In the genomic region with DNA sequence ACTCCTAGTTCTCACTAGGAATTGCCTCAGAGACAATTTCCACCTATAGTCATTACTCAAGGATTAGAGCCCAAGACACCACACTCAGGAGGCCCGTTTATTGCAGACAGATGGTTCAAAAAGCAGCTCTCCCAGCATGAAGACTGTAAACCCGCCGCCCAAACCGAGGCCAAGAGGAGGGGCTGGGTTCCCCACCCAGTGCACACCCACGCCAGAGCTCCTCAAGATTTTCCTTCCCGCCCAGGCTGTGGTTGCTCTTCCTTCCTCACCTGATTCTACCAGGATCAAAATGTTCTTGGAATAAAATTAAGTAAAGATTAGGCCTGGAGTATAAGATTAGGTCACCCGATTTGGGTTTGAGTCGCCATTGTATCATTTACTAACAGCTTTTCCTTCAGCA, we compare ENCODE assay signal across 20 cellular contexts.
DNase-seq lines count a peak whose midpoint lies in the region; ATAC-seq and TF ChIP-seq lines count a peak whose summit lies in the region.
"Had no signal": no experiment of that assay in that cellular context is flagged by ENCODE, and none has a peak within 500 bp of the region (broad histone marks: within the 10 kb centered on the region; RNA-seq: fewer than 3 reads in every experiment).

No MANE protein-coding gene starts in this region.

- TF ChIP-seq CTCF in left ventricle myocardium inferior (IDR thresholded peaks at IDR 0.05; ENCODE audit: borderline replicate concordance) (no peak), right atrium auricular region (IDR thresholded peaks at IDR 0.05) (no peak), WTC11 (IDR thresholded peaks at IDR 0.05) (no peak), nephron progenitor cell (IDR thresholded peaks at IDR 0.05) (no peak), transverse colon (IDR thresholded peaks at IDR 0.05) (no peak)

- in situ Hi-C loops in transverse colon (cut with MboI; ENCODE audit: low pct_ligation_motif_present in 1 of 4, low pct_unique_long_range_greater_than_20kb in 1 of 4, low sequenced_read_pairs in 3 of 4) = no loop called here

- 36 to 76% methylated on average over 2 to 8 of the region's 8 CpGs for WGBS in transverse colon (ENCODE audit: low coverage in 1 of 2), 2 donors
- 93% methylated on average over 8 of the region's 8 CpGs for WGBS in aorta, 2 donors

- intact Hi-C loops in left ventricle myocardium inferior (cut with micrococcal nuclease) = no loop called here
- intact Hi-C loops in transverse colon (cut with DNase I; ENCODE audit: low total_unique reads) = no loop called here
- intact Hi-C loops in aorta (cut with DNase I) = no loop called here

- H3K9me3 ChIP-seq in left ventricle myocardium inferior (replicated peaks) = no peaks in the 10 kb centered on the region
- H3K9me3 ChIP-seq in right atrium auricular region = no peaks in the 10 kb centered on the region
- H3K9me3 ChIP-seq in transverse colon = no peaks in the 10 kb centered on the region
- H3K9me3 ChIP-seq in aorta (ENCODE audit: control insufficient read depth, low read length) = no peaks in the 10 kb centered on the region
- H3K9me3 ChIP-seq: BE2C had no signal

- peak overlapping the region; percentile 66 for H3K27ac ChIP-seq in left ventricle myocardium inferior (replicated peaks)
- peak overlapping the region in 1 of 2 donors; percentile 24 for H3K27ac ChIP-seq in right atrium auricular region
- peak overlapping the region; percentile 67 to 83 (median 76) for H3K27ac ChIP-seq in transverse colon
- H3K27ac ChIP-seq in aorta (ENCODE audit: low read depth in 1 of 2, low read length in 2 of 2) = no peak overlapping the region
- H3K27ac ChIP-seq: HL-60, KMS-11 had no signal

- H3K4me1 ChIP-seq in left ventricle myocardium inferior (peaks cover 12% of the 10 kb centered on the region), right atrium auricular region (peaks cover 0 to 5% of the 10 kb centered on the region in 2 donors), transverse colon (peaks cover 0 to 43% (median 15%) of the 10 kb centered on the region in 4 donors), aorta (ENCODE audit: control insufficient read depth in 1 of 2, insufficient read depth in 2 of 2, low read length in 2 of 2) (peaks cover 0 to 3% of the 10 kb centered on the region in 2 donors)

- no peak for TF ChIP-seq POLR2A in transverse colon (IDR thresholded peaks at IDR 0.05)

- H3K36me3 ChIP-seq in left ventricle myocardium inferior (no peaks in the 10 kb centered on the region), right atrium auricular region (no peaks in the 10 kb centered on the region), transverse colon (no peaks in the 10 kb centered on the region), aorta (ENCODE audit: control insufficient read depth in 1 of 2, insufficient read depth in 2 of 2, low read length in 1 of 2) (peaks cover 0 to 1% of the 10 kb centered on the region in 2 donors)
- H3K36me3 ChIP-seq: BE2C had no signal

- no peaks in the 10 kb centered on the region for H3K27me3 ChIP-seq in left ventricle myocardium inferior (ENCODE audit: low read depth)
- no peaks in the 10 kb centered on the region for H3K27me3 ChIP-seq in right atrium auricular region
- no peaks in the 10 kb centered on the region for H3K27me3 ChIP-seq in transverse colon
- no peaks in the 10 kb centered on the region for H3K27me3 ChIP-seq in aorta (ENCODE audit: control insufficient read depth in 1 of 2, insufficient read depth in 2 of 2, low read length in 1 of 2)
- H3K27me3 ChIP-seq: BE2C had no signal

- no peak overlapping the region for H3K27ac Mint-ChIP-seq in WTC11
- peak overlapping the region; percentile 11 for H3K27ac Mint-ChIP-seq in nephron progenitor cell

- H3K9me3 Mint-ChIP-seq in WTC11 = no peaks in the 10 kb centered on the region
- no peaks in the 10 kb centered on the region for H3K9me3 Mint-ChIP-seq in nephron progenitor cell

- POLR2A ChIA-PET in WTC11 (lab: Charles Lee) = no interaction called here

- CTCF ChIA-PET in WTC11 (lab: Charles Lee) = interaction anchor here (1.3 kb wide), 1 partner anchor 150 kb away, joined by 7 read pairs; no protein-coding TSS in a partner anchor

- H3K4me3 Mint-ChIP-seq in WTC11 (no peak overlapping the region), nephron progenitor cell (no peak overlapping the region)
- H3K4me3 Mint-ChIP-seq: CD4-positive, CD25-positive, alpha-beta regulatory T cell had no signal

- H3K27me3 Mint-ChIP-seq in WTC11 (ENCODE audit: low read depth) = no peaks in the 10 kb centered on the region
- H3K27me3 Mint-ChIP-seq in nephron progenitor cell (ENCODE audit: low read depth, poor library complexity) = no peaks in the 10 kb centered on the region
- H3K27me3 Mint-ChIP-seq: CD4-positive, CD25-positive, alpha-beta regulatory T cell had no signal

- ATAC-seq in WTC11 (peak; percentile 34), aorta (ENCODE audit: low FRiP score) (no peak), HG03097 (IDR thresholded peaks at IDR 0.05; ENCODE audit: low FRiP score, unreplicated experiment) (no peak)
- ATAC-seq: GM12878, Panc1 had no signal

- H3K4me3 ChIP-seq in left ventricle myocardium inferior = no peak overlapping the region
- H3K4me3 ChIP-seq in right atrium auricular region = no peak overlapping the region
- H3K4me3 ChIP-seq in transverse colon = no peak overlapping the region
- H3K4me3 ChIP-seq in aorta (ENCODE audit: low read length in 2 of 2) = no peak overlapping the region
- H3K4me3 ChIP-seq: GM12878 had no signal

- H3K36me3 Mint-ChIP-seq in WTC11 = no peaks in the 10 kb centered on the region
- H3K36me3 Mint-ChIP-seq in nephron progenitor cell (ENCODE audit: low read depth) = no peaks in the 10 kb centered on the region
- H3K36me3 Mint-ChIP-seq: CD4-positive, CD25-positive, alpha-beta regulatory T cell had no signal

- H3K4me1 Mint-ChIP-seq in WTC11 (peaks cover 24% of the 10 kb centered on the region), nephron progenitor cell (peaks cover 31% of the 10 kb centered on the region)
- H3K4me1 Mint-ChIP-seq: CD4-positive, CD25-positive, alpha-beta regulatory T cell had no signal

- TF ChIP-seq EP300 in transverse colon (IDR thresholded peaks at IDR 0.05; ENCODE audit: low read depth) = no peak

- DNase-seq in left ventricle myocardium inferior = no peak
- no peak for DNase-seq in right atrium auricular region (ENCODE audit: low spot score)
- DNase-seq in WTC11 (ENCODE audit: low spot score) = no peak
- DNase-seq in nephron progenitor cell = no peak
- peak; percentile 84 for DNase-seq in transverse colon
- DNase-seq in DMS153 treated with DMSO at 0.1 percent for 48 hours (lab: John Stamatoyannopoulos, UW; ENCODE audit: unreplicated experiment) = no peak
- no peak for DNase-seq in aorta
- DNase-seq: BE2C; CD4-positive, CD25-positive, alpha-beta regulatory T cell; COR-L47; DMS153; GF-D8; NCI-H187; NCI-H526; Right ventricle myocardium superior had no signal

TF ChIP-seq in WTC11, 78 proteins besides CTCF, POLR2A, EP300 and RAD21 (continues in another document):
- TF ChIP-seq ZNF121 (CRISPR knock-in tag; IDR thresholded peaks at IDR 0.05) (no peak), RELA (CRISPR knock-in tag; IDR thresholded peaks at IDR 0.05; ENCODE audit: borderline replicate concordance) (no peak), GABPB1 (CRISPR knock-in tag; IDR thresholded peaks at IDR 0.05) (no peak), OVOL2 (CRISPR knock-in tag; IDR thresholded peaks at IDR 0.05; ENCODE audit: borderline replicate concordance) (no peak), TEAD1 (CRISPR knock-in tag; IDR thresholded peaks at IDR 0.05) (no peak)
- TF ChIP-seq, protein P1, sequence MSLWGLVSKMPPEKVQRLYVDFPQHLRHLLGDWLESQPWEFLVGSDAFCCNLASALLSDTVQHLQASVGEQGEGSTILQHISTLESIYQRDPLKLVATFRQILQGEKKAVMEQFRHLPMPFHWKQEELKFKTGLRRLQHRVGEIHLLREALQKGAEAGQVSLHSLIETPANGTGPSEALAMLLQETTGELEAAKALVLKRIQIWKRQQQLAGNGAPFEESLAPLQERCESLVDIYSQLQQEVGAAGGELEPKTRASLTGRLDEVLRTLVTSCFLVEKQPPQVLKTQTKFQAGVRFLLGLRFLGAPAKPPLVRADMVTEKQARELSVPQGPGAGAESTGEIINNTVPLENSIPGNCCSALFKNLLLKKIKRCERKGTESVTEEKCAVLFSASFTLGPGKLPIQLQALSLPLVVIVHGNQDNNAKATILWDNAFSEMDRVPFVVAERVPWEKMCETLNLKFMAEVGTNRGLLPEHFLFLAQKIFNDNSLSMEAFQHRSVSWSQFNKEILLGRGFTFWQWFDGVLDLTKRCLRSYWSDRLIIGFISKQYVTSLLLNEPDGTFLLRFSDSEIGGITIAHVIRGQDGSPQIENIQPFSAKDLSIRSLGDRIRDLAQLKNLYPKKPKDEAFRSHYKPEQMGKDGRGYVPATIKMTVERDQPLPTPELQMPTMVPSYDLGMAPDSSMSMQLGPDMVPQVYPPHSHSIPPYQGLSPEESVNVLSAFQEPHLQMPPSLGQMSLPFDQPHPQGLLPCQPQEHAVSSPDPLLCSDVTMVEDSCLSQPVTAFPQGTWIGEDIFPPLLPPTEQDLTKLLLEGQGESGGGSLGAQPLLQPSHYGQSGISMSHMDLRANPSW (CRISPR knock-in tag; conservative IDR thresholded peaks at IDR 0.05; ENCODE audit: low read depth) = no peak
- TF ChIP-seq, protein P2, sequence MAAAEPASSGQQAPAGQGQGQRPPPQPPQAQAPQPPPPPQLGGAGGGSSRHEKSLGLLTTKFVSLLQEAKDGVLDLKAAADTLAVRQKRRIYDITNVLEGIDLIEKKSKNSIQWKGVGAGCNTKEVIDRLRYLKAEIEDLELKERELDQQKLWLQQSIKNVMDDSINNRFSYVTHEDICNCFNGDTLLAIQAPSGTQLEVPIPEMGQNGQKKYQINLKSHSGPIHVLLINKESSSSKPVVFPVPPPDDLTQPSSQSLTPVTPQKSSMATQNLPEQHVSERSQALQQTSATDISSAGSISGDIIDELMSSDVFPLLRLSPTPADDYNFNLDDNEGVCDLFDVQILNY (CRISPR knock-in tag; IDR thresholded peaks at IDR 0.05) = no peak
- TF ChIP-seq, protein P3, sequence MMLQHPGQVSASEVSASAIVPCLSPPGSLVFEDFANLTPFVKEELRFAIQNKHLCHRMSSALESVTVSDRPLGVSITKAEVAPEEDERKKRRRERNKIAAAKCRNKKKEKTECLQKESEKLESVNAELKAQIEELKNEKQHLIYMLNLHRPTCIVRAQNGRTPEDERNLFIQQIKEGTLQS (CRISPR knock-in tag; conservative IDR thresholded peaks at IDR 0.05) = no peak

Comparison
In these comparisons a context has a peak if more than half of its experiments do, and no peak if none do; other contexts are left out.
1. H3K27ac ChIP-seq: peak in left ventricle myocardium inferior (single experiment) and transverse colon (4 of 4); none in aorta (0 of 2).